Comparison of ENCODE assay signal across 8 cellular contexts in the genomic region with DNA sequence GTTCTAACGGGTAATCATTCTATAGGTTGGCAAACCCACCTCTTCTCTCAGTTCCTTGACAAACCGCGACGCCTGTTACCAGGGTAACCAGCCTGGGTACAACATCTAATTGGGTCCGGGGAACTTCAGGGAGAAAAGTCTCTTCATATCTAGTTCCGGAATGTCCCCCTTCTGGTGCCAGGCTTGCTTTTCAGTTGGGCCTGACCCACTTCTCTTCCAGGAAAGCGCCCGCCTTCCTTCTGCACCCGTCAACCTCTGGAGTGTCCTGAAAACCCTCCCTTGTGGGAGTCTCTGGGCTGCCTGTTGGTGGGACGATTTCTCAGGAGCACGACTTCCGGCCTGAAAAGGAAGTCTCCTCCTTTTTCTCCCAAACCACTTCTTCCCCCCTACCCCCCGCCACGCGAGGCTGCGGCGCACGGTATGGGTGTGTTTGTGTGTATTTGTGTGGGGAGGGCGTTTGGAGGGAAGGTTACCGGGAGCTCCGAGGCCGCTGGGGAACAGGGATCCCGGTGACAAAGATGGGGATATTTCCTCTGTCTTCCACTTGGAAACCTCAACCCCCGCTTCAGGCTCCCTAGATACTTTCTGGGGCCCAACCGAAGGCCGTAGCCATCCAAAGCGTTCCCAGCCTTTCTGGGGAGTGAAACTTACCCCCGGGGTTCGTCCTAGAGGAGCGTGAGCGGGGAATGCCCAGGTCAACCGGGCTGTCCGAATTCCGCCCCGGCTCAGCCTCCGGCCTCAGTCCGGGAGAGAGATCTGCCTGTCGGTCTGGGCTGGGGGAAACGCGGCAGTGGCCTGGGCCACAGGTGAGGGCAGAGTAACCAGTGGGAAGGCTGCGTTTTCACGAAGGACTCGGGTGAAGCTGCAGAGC. TPM values are rescaled to one million over a fixed set of nuclear protein-coding genes. Genes with fewer than 3 reads are reported as not detected.
DNase-seq lines count a peak whose midpoint lies in the region; ATAC-seq and TF ChIP-seq lines count a peak whose summit lies in the region.

TSS of gene NKAPD1 (plus strand) at position 359 of the 871 bp plus-strand sequence. CDS start 1,276 bp downstream, outside the sequence.
A gene with protein sequence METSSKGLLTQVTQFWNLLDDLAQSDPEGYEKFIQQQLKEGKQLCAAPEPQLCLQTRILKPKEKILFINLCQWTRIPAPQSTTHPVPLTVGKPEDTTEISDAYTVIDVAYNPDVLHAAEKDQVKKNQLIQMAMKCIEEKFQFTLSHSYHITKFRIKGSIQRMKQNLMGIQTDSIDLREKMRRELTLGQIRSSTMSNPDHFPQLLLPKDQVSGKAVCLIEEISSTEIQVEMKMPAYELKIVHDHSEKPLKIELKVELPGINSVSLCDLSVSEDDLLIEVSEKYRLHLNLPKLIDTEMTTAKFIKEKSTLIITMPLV (minus strand): TSS at position 77 of the 871 bp plus-strand sequence. CDS start 843 bp downstream, outside the sequence.

- peaks cover 34% of the 10 kb centered on the region for H3K4me1 ChIP-seq in DND-41 (ENCODE audit: insufficient read depth, low read length)

- H3K4me2 ChIP-seq in DND-41 (ENCODE audit: insufficient read depth, low read length), result peak within 1 kb of the TSS; percentile 92

- H3K27ac Mint-ChIP-seq in activated T-helper 17 cell treated with anti-CD3 and anti-CD28 coated beads, Interleukin-2, amount 50 U/mL, for 72 hours, result peak within 1 kb of the TSS; percentile 95
- H3K27ac Mint-ChIP-seq in natural killer cell treated with Interleukin-12 subunit alpha and Interleukin-12 subunit beta and Interleukin-15 and Interleukin-18, amount 100 ng/mL, for 72 hours, result peak within 1 kb of the TSS; percentile 88

- H3K27ac ChIP-seq in DND-41 (ENCODE audit: low read length) (peak within 1 kb of the TSS; percentile 100), KOPT-K1 (ENCODE audit: low read depth, low read length, poor library complexity, severe bottlenecking) (peak within 1 kb of the TSS; percentile 92)

- H4K20me1 ChIP-seq in DND-41 (ENCODE audit: insufficient read depth, low read length), result no peaks in the 10 kb centered on the region

- peak; percentile 1 for TF ChIP-seq CTCF in DND-41 (IDR thresholded peaks at IDR 0.05; ENCODE audit: borderline replicate concordance, extremely low read depth, low read length, poor library complexity, severe bottlenecking)
- peak; percentile 7 for TF ChIP-seq CTCF in fibroblast of pulmonary artery (IDR thresholded peaks at IDR 0.05; ENCODE audit: low read length, missing control alignments)

- peak within 1 kb of the TSS; percentile 92 for H2AFZ ChIP-seq in DND-41 (ENCODE audit: low read depth, low read length)

- DNase-seq in DND-41 (peak; percentile 82), RKO (ENCODE audit: low spot score) (peak; percentile 87), fibroblast of pulmonary artery (ENCODE audit: low read depth) (peak; percentile 93)
- DNase-seq in natural killer cell treated with Interleukin-12 subunit alpha and Interleukin-12 subunit beta and Interleukin-15 and Interleukin-18, amount 100 ng/mL, for 72 hours (ENCODE audit: low spot score), result peak; percentile 82
- DNase-seq in stimulated activated naive CD4-positive, alpha-beta T cell treated with Interleukin-2 at 50 U/mL for 16 hours (lab: John Stamatoyannopoulos, UW), result peak; percentile 78

- peak within 1 kb of the TSS; percentile 85 for H3K9ac ChIP-seq in DND-41 (ENCODE audit: low read depth, low read length)

- no peaks in the 10 kb centered on the region for H3K27me3 ChIP-seq in DND-41 (ENCODE audit: insufficient read depth, low read length, poor library complexity)

- H3K9me3 ChIP-seq in DND-41 (ENCODE audit: insufficient read depth, low read length, severe bottlenecking), result no peaks in the 10 kb centered on the region
- no peaks in the 10 kb centered on the region for H3K9me3 ChIP-seq in KOPT-K1 (ENCODE audit: insufficient read depth, low read length, poor library complexity, severe bottlenecking)

- peaks cover 43% of the 10 kb centered on the region for H3K36me3 ChIP-seq in DND-41 (ENCODE audit: insufficient read depth, low read length)
- peaks cover 28% of the 10 kb centered on the region for H3K36me3 ChIP-seq in KOPT-K1 (ENCODE audit: insufficient read depth, low read length)

- H3K36me3 Mint-ChIP-seq in activated T-helper 17 cell treated with anti-CD3 and anti-CD28 coated beads, Interleukin-2, amount 50 U/mL, for 72 hours (ENCODE audit: low read depth), result peaks cover 49% of the 10 kb centered on the region
- peaks cover 13% of the 10 kb centered on the region for H3K36me3 Mint-ChIP-seq in natural killer cell treated with Interleukin-12 subunit alpha and Interleukin-12 subunit beta and Interleukin-15 and Interleukin-18, amount 100 ng/mL, for 72 hours

- ATAC-seq in DND-41 (ENCODE audit: insufficient read depth, low read depth) (peak; percentile 90), GM21786 (IDR thresholded peaks at IDR 0.05; ENCODE audit: unreplicated experiment) (peak; percentile 86)
- peak; percentile 90 for ATAC-seq in activated T-helper 17 cell treated with anti-CD3 and anti-CD28 coated beads, Interleukin-2, amount 50 U/mL, for 72 hours (replicated peaks)
- peak; percentile 92 to 93 for ATAC-seq in natural killer cell treated with Interleukin-12 subunit alpha and Interleukin-12 subunit beta and Interleukin-15 and Interleukin-18, amount 100 ng/mL, for 72 hours

- peak within 1 kb of the TSS; percentile 85 for H3K4me3 Mint-ChIP-seq in activated T-helper 17 cell treated with anti-CD3 and anti-CD28 coated beads, Interleukin-2, amount 50 U/mL, for 72 hours
- H3K4me3 Mint-ChIP-seq in natural killer cell treated with Interleukin-12 subunit alpha and Interleukin-12 subunit beta and Interleukin-15 and Interleukin-18, amount 100 ng/mL, for 72 hours, result peak within 1 kb of the TSS; percentile 89

- H3K9me3 Mint-ChIP-seq in activated T-helper 17 cell treated with anti-CD3 and anti-CD28 coated beads, Interleukin-2, amount 50 U/mL, for 72 hours, result no peaks in the 10 kb centered on the region
- no peaks in the 10 kb centered on the region for H3K9me3 Mint-ChIP-seq in natural killer cell treated with Interleukin-12 subunit alpha and Interleukin-12 subunit beta and Interleukin-15 and Interleukin-18, amount 100 ng/mL, for 72 hours

- peak within 1 kb of the TSS; percentile 93 to 99 for H3K4me3 ChIP-seq in DND-41 (ENCODE audit: low read depth in 1 of 2, low read length in 2 of 2)
- peak within 1 kb of the TSS; percentile 97 for H3K4me3 ChIP-seq in fibroblast of pulmonary artery (replicated peaks; ENCODE audit: low read depth, low read length)

- H3K27me3 Mint-ChIP-seq in activated T-helper 17 cell treated with anti-CD3 and anti-CD28 coated beads, Interleukin-2, amount 50 U/mL, for 72 hours, result no peaks in the 10 kb centered on the region
- peaks cover 6% of the 10 kb centered on the region in 2 donors for H3K27me3 Mint-ChIP-seq in natural killer cell treated with Interleukin-12 subunit alpha and Interleukin-12 subunit beta and Interleukin-15 and Interleukin-18, amount 100 ng/mL, for 72 hours

- peaks cover 21% of the 10 kb centered on the region for H3K4me1 Mint-ChIP-seq in activated T-helper 17 cell treated with anti-CD3 and anti-CD28 coated beads, Interleukin-2, amount 50 U/mL, for 72 hours
- H3K4me1 Mint-ChIP-seq in natural killer cell treated with Interleukin-12 subunit alpha and Interleukin-12 subunit beta and Interleukin-15 and Interleukin-18, amount 100 ng/mL, for 72 hours (ENCODE audit: low read depth in 2 of 2), result peaks cover 22 to 31% of the 10 kb centered on the region in 2 donors

- H3K79me2 ChIP-seq in DND-41 (ENCODE audit: insufficient read depth, low read length), result peaks cover 38% of the 10 kb centered on the region

RNA-seq across cellular contexts. Expression of gene NKAPD1, which starts in this region (rescaled TPM):
- 10 to 100 TPM; 19.7 to 20.2 TPM for total RNA-seq in activated T-helper 17 cell treated with anti-CD3 and anti-CD28 coated beads, Interleukin-2, amount 50 U/mL, for 72 hours
- total RNA-seq in natural killer cell treated with Interleukin-12 subunit alpha and Interleukin-12 subunit beta and Interleukin-15 and Interleukin-18, amount 100 ng/mL, for 72 hours, result 10 to 100 TPM; 15.8 to 21.1 TPM

RNA-seq across cellular contexts. Expression of the second gene that starts in this region (rescaled TPM):
- total RNA-seq in activated T-helper 17 cell treated with anti-CD3 and anti-CD28 coated beads, Interleukin-2, amount 50 U/mL, for 72 hours, result under 1 TPM; 0.54 to 0.87 TPM
- under 1 TPM in 1 of 2 donors, not detected in 1; 0.48 TPM for total RNA-seq in natural killer cell treated with Interleukin-12 subunit alpha and Interleukin-12 subunit beta and Interleukin-15 and Interleukin-18, amount 100 ng/mL, for 72 hours

Comparison
In these comparisons a context has a peak if more than half of its experiments do, and no peak if none do; other contexts are left out.
1. Peak in every context shown above with its lines: DNase-seq, ATAC-seq, H3K4me3 ChIP-seq and H3K27ac ChIP-seq.